1 cellular context compared by ENCODE assay signal in genomic region chr4:77618383-77619241, GRCh38.
TF ChIP-seq lines count a peak whose summit lies in the region.

No MANE protein-coding gene starts in this region.

TF ChIP-seq in HepG2, 621 proteins besides CTCF, POLR2A, EP300 and RAD21 (continued from another document):
- no peak for TF ChIP-seq ZBTB46 (CRISPR knock-in tag; IDR thresholded peaks at IDR 0.05; ENCODE audit: borderline replicate concordance)
- TF ChIP-seq RCOR2 (CRISPR knock-in tag; IDR thresholded peaks at IDR 0.05) = no peak
- TF ChIP-seq ZMAT3 (CRISPR knock-in tag; conservative IDR thresholded peaks at IDR 0.05) = no peak
- TF ChIP-seq SYNCRIP (IDR thresholded peaks at IDR 0.05; ENCODE audit: insufficient read depth, low read depth, low read length) = no peak
- TF ChIP-seq ZNF674 (CRISPR knock-in tag; IDR thresholded peaks at IDR 0.05; ENCODE audit: low read depth) = no peak
- TF ChIP-seq, protein P1, sequence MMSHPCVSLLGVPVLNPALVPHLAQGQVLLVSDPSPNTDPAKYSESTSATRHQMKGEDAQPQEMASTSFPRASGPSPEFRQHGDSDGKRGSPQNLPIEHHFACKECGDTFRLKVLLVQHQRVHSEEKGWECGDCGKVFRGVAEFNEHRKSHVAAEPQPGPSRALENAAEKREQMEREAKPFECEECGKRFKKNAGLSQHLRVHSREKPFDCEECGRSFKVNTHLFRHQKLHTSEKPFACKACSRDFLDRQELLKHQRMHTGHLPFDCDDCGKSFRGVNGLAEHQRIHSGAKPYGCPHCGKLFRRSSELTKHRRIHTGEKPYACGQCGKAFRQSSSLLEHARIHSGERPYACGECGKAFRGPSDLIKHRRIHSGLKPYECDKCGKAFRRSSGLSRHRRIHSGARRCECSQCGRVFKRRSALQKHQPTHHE (CRISPR knock-in tag; IDR thresholded peaks at IDR 0.05; ENCODE audit: borderline replicate concordance) = no peak
- TF ChIP-seq, protein P2, sequence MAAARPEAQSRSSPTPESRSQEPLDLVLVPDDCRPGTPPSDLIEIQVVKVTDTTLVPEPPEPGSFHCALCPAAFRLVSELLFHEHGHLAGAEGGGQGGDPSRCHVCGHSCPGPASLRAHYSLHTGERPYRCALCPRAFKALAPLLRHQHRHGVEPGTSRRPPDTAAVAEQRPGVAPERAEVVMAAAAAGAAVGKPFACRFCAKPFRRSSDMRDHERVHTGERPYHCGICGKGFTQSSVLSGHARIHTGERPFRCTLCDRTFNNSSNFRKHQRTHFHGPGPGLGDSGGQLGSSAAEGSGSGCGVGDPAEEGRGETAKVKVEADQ (CRISPR knock-in tag; IDR thresholded peaks at IDR 0.05; ENCODE audit: borderline replicate concordance) = no peak
- TF ChIP-seq TBL1XR1 (IDR thresholded peaks at IDR 0.05; ENCODE audit: borderline replicate concordance, low read length, partially characterized antibody) = no peak
- TF ChIP-seq STAG1 (CRISPR knock-in tag; IDR thresholded peaks at IDR 0.05) = peak; percentile 63
- TF ChIP-seq ZNF556 (CRISPR knock-in tag; IDR thresholded peaks at IDR 0.05; ENCODE audit: borderline replicate concordance) = no peak
- 0 out of 2 replicates have a peak, but pooled peaks have one; percentile 28 for TF ChIP-seq ZNF331 (CRISPR knock-in tag; IDR thresholded peaks at IDR 0.05)
- TF ChIP-seq KDM2A (CRISPR knock-in tag; IDR thresholded peaks at IDR 0.05; ENCODE audit: borderline replicate concordance, low read depth) = 0 out of 2 replicates have a peak, but pooled peaks have one; percentile 19
